16 cellular contexts compared by ENCODE assay signal in the genomic region with DNA sequence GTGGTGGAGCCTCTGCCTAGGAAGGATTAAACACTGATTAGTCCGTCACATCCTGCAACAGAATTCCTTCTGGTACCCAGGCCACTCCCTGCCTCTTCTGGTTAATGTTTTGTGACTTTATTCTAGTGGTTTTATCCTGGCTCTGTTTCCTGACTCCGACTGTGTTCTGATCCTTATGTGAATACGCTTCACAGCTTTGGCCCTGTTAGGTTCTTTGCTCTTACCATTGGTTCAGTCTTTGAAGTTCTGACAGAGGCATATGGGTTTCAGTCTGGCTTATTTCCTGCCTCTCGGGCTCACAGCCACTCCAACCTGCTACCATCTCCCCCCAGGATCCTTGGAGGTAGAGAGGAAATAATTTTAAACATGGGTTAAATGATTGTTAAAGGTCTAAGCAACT. TPM values are rescaled to one million over a fixed set of nuclear protein-coding genes. Genes with fewer than 3 reads are reported as not detected.
DNase-seq lines count a peak whose midpoint lies in the region; ATAC-seq and TF ChIP-seq lines count a peak whose summit lies in the region.
"Had no signal": no experiment of that assay in that cellular context is flagged by ENCODE, and none has a peak within 500 bp of the region (broad histone marks: within the 10 kb centered on the region; RNA-seq: fewer than 3 reads in every experiment).

No MANE protein-coding gene starts in this region.

- H3K9me3 ChIP-seq in stomach, result peaks cover 0 to 8% (median 3%) of the 10 kb centered on the region in 4 donors

- H3K27me3 Mint-ChIP-seq in activated naive CD8-positive, alpha-beta T cell, result no peaks in the 10 kb centered on the region
- no peaks in the 10 kb centered on the region for H3K27me3 Mint-ChIP-seq in activated naive CD8-positive, alpha-beta T cell treated with anti-CD3 and anti-CD28 coated beads, Interleukin-2, amount 50 U/mL, for 24 hours
- H3K27me3 Mint-ChIP-seq in dendritic cell treated with granulocyte-macrophage colony-stimulating factor and Interleukin-4, amounts not matched to agents 40 ng/mL and 50 ng/mL, for 4 days, result no peaks in the 10 kb centered on the region
- H3K27me3 Mint-ChIP-seq in activated T-cell treated with anti-CD3 and anti-CD28 coated beads, Interleukin-2, amount 50 U/mL, for 24 hours, result no peaks in the 10 kb centered on the region

- no peak for DNase-seq in activated naive CD8-positive, alpha-beta T cell treated with anti-CD3 and anti-CD28 coated beads, Interleukin-2, amount 50 U/mL, for 24 hours
- DNase-seq in SW480 (ENCODE audit: low spot score) (peak; percentile 82), stomach (no peak), ecto neural progenitor cell (ENCODE audit: low spot score) (no peak)
- DNase-seq in activated T-cell treated with anti-CD3 and anti-CD28 coated beads, Interleukin-2, amount 50 U/mL, for 24 hours, result no peak
- DNase-seq: Caco-2, HCEC 1CT, NCI-H187 treated with DMSO at 0.1 percent for 48 hours, NCI-H345, NCI-H526 treated with DMSO at 0.1 percent for 48 hours, PC-3 had no signal

- H3K4me3 Mint-ChIP-seq in activated naive CD8-positive, alpha-beta T cell, result peak overlapping the region; percentile 51
- H3K4me3 Mint-ChIP-seq in activated naive CD8-positive, alpha-beta T cell treated with anti-CD3 and anti-CD28 coated beads, Interleukin-2, amount 50 U/mL, for 24 hours, result no peak overlapping the region
- H3K4me3 Mint-ChIP-seq in dendritic cell treated with granulocyte-macrophage colony-stimulating factor and Interleukin-4, amounts not matched to agents 40 ng/mL and 50 ng/mL, for 4 days, result no peak overlapping the region
- H3K4me3 Mint-ChIP-seq in activated T-cell treated with anti-CD3 and anti-CD28 coated beads, Interleukin-2, amount 50 U/mL, for 24 hours, result no peak overlapping the region

- 82 to 88% (median 85%) methylated on average over 4 of the region's 4 CpGs for WGBS in stomach, 5 donors

- peaks cover 0 to 7% (median 3%) of the 10 kb centered on the region in 4 donors for H3K4me1 ChIP-seq in stomach
- H3K4me1 ChIP-seq: Caco-2 had no signal

- no peak for TF ChIP-seq POLR2A in stomach (IDR thresholded peaks at IDR 0.05)

- H3K27me3 ChIP-seq in stomach, result no peaks in the 10 kb centered on the region

- H3K27ac Mint-ChIP-seq in activated naive CD8-positive, alpha-beta T cell, result peak overlapping the region; percentile 43
- no peak overlapping the region for H3K27ac Mint-ChIP-seq in activated naive CD8-positive, alpha-beta T cell treated with anti-CD3 and anti-CD28 coated beads, Interleukin-2, amount 50 U/mL, for 24 hours
- peak overlapping the region; percentile 46 for H3K27ac Mint-ChIP-seq in dendritic cell treated with granulocyte-macrophage colony-stimulating factor and Interleukin-4, amounts not matched to agents 40 ng/mL and 50 ng/mL, for 4 days
- H3K27ac Mint-ChIP-seq in activated T-cell treated with anti-CD3 and anti-CD28 coated beads, Interleukin-2, amount 50 U/mL, for 24 hours, result no peak overlapping the region

- no peaks in the 10 kb centered on the region for H3K36me3 ChIP-seq in stomach

- peaks cover 14% of the 10 kb centered on the region for H3K36me3 Mint-ChIP-seq in activated naive CD8-positive, alpha-beta T cell
- H3K36me3 Mint-ChIP-seq in activated naive CD8-positive, alpha-beta T cell treated with anti-CD3 and anti-CD28 coated beads, Interleukin-2, amount 50 U/mL, for 24 hours (ENCODE audit: low read depth), result peaks cover 4% of the 10 kb centered on the region
- peaks cover 6% of the 10 kb centered on the region for H3K36me3 Mint-ChIP-seq in dendritic cell treated with granulocyte-macrophage colony-stimulating factor and Interleukin-4, amounts not matched to agents 40 ng/mL and 50 ng/mL, for 4 days (ENCODE audit: low read depth)
- peaks cover 3% of the 10 kb centered on the region for H3K36me3 Mint-ChIP-seq in activated T-cell treated with anti-CD3 and anti-CD28 coated beads, Interleukin-2, amount 50 U/mL, for 24 hours (ENCODE audit: low read depth)

- H3K27ac ChIP-seq in stomach, result no peak overlapping the region
- H3K27ac ChIP-seq: C4-2B, RWPE1 had no signal

- H3K4me3 ChIP-seq in stomach, result no peak overlapping the region

- no peak for TF ChIP-seq CTCF in stomach (IDR thresholded peaks at IDR 0.05)

- intact Hi-C loops in dendritic cell treated with granulocyte-macrophage colony-stimulating factor and Interleukin-4, amounts not matched to agents 40 ng/mL and 50 ng/mL, for 4 days (cut with micrococcal nuclease), result loop anchor here (2.0 kb wide), 1 partner anchor 16 kb away; no protein-coding TSS in a partner anchor
- intact Hi-C loops in stomach (cut with DNase I; ENCODE audit: low total_unique reads), result no loop called here

- H3K4me1 Mint-ChIP-seq in activated naive CD8-positive, alpha-beta T cell (ENCODE audit: low read depth), result peaks cover 29% of the 10 kb centered on the region
- H3K4me1 Mint-ChIP-seq in activated naive CD8-positive, alpha-beta T cell treated with anti-CD3 and anti-CD28 coated beads, Interleukin-2, amount 50 U/mL, for 24 hours, result peaks cover 27% of the 10 kb centered on the region
- peaks cover 57% of the 10 kb centered on the region for H3K4me1 Mint-ChIP-seq in dendritic cell treated with granulocyte-macrophage colony-stimulating factor and Interleukin-4, amounts not matched to agents 40 ng/mL and 50 ng/mL, for 4 days (ENCODE audit: low read depth)
- H3K4me1 Mint-ChIP-seq in activated T-cell treated with anti-CD3 and anti-CD28 coated beads, Interleukin-2, amount 50 U/mL, for 24 hours (ENCODE audit: low read depth), result peaks cover 29% of the 10 kb centered on the region

- no peak for TF ChIP-seq EP300 in stomach (IDR thresholded peaks at IDR 0.05)

- H3K9me3 Mint-ChIP-seq in activated naive CD8-positive, alpha-beta T cell (ENCODE audit: low read depth), result peaks cover 8% of the 10 kb centered on the region
- peaks cover 13% of the 10 kb centered on the region for H3K9me3 Mint-ChIP-seq in activated naive CD8-positive, alpha-beta T cell treated with anti-CD3 and anti-CD28 coated beads, Interleukin-2, amount 50 U/mL, for 24 hours
- peaks cover 11% of the 10 kb centered on the region for H3K9me3 Mint-ChIP-seq in dendritic cell treated with granulocyte-macrophage colony-stimulating factor and Interleukin-4, amounts not matched to agents 40 ng/mL and 50 ng/mL, for 4 days
- H3K9me3 Mint-ChIP-seq in activated T-cell treated with anti-CD3 and anti-CD28 coated beads, Interleukin-2, amount 50 U/mL, for 24 hours, result peaks cover 8% of the 10 kb centered on the region

- ATAC-seq in activated naive CD8-positive, alpha-beta T cell treated with anti-CD3 and anti-CD28 coated beads, Interleukin-2, amount 50 U/mL, for 24 hours, result no peak
- ATAC-seq in HG03175 (IDR thresholded peaks at IDR 0.05; ENCODE audit: unreplicated experiment), result no peak
- ATAC-seq: PC-3 had no signal

RNA-seq across cellular contexts. Expression of a gene that starts 23.2 kb away (rescaled TPM):
- 100 to 1,000 TPM in 1 of 5 donors, 10 to 100 TPM in 2, 1 to 10 TPM in 1, under 1 TPM in 1; 0.87 to 179 (median 31.7) TPM for total RNA-seq in stomach
- 10 to 100 TPM in 1 of 3 donors, 1 to 10 TPM in 2; 3.2 to 19.1 (median 7.5) TPM for polyA plus RNA-seq in stomach
- total RNA-seq: Caco-2, PC-3 had no signal

Comparison
In these comparisons a context has a peak if more than half of its experiments do, and no peak if none do; other contexts are left out.
1. H3K27ac Mint-ChIP-seq: peak in activated naive CD8-positive, alpha-beta T cell (single experiment) and dendritic cell treated with granulocyte-macrophage colony-stimulating factor and Interleukin-4, amounts not matched to agents 40 ng/mL and 50 ng/mL, for 4 days (single experiment); none in activated naive CD8-positive, alpha-beta T cell treated with anti-CD3 and anti-CD28 coated beads, Interleukin-2, amount 50 U/mL, for 24 hours (single experiment) and activated T-cell treated with anti-CD3 and anti-CD28 coated beads, Interleukin-2, amount 50 U/mL, for 24 hours (single experiment).